1 cellular context compared by ENCODE assay signal in the genomic region with DNA sequence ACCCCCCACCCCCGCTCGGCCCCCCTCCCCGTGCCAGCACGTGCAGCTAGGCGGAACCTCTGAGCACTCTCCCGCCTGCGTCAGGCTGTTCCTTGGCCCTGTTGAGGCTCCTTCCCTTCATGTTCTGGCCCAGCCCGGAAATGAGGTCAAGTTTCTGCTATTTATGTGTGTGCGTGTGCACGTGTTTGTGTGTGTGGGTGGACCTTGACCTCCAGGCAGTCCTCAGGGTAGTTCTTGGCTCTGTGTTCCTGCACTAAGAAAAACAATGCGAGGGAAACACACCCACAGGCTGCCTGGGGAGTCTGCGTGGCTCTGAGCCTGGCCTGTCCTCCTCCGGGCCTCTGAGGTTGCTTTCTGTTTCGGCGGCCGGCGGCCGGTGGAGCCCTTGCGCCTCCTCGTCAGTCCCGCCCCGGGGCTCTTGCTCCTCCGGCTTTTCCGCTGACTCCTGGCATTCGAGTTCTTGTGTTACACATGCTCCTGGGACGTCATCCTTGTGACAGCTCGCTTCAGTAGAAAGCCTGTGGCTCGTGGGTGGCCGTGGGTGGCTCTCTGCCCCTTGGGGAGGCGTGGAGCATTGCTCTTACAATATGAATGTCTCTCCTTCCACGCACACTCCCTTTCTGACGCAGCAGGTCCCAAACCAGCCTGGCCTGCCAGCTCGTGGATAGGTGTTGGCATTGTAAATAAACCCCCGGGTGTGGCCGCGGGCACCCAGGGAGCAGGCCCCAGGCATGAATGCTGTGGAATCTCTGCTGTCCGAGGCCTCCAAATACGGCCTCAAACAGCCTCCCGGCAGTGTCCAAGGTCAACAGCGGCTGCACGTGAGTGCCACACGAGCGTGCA.
TF ChIP-seq lines count a peak whose summit lies in the region.

No MANE protein-coding gene starts in this region.

TF ChIP-seq in GM12878, 131 proteins besides CTCF, POLR2A, EP300 and RAD21 (continued from another document and continues in another):
- TF ChIP-seq, protein P1, sequence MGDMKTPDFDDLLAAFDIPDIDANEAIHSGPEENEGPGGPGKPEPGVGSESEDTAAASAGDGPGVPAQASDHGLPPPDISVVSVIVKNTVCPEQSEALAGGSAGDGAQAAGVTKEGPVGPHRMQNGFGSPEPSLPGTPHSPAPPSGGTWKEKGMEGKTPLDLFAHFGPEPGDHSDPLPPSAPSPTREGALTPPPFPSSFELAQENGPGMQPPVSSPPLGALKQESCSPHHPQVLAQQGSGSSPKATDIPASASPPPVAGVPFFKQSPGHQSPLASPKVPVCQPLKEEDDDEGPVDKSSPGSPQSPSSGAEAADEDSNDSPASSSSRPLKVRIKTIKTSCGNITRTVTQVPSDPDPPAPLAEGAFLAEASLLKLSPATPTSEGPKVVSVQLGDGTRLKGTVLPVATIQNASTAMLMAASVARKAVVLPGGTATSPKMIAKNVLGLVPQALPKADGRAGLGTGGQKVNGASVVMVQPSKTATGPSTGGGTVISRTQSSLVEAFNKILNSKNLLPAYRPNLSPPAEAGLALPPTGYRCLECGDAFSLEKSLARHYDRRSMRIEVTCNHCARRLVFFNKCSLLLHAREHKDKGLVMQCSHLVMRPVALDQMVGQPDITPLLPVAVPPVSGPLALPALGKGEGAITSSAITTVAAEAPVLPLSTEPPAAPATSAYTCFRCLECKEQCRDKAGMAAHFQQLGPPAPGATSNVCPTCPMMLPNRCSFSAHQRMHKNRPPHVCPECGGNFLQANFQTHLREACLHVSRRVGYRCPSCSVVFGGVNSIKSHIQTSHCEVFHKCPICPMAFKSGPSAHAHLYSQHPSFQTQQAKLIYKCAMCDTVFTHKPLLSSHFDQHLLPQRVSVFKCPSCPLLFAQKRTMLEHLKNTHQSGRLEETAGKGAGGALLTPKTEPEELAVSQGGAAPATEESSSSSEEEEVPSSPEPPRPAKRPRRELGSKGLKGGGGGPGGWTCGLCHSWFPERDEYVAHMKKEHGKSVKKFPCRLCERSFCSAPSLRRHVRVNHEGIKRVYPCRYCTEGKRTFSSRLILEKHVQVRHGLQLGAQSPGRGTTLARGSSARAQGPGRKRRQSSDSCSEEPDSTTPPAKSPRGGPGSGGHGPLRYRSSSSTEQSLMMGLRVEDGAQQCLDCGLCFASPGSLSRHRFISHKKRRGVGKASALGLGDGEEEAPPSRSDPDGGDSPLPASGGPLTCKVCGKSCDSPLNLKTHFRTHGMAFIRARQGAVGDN (IDR thresholded peaks at IDR 0.05), result peak; percentile 81
- no peak for TF ChIP-seq RELA (IDR thresholded peaks at IDR 0.05; ENCODE audit: borderline replicate concordance, partially characterized antibody)
- TF ChIP-seq ZNF207 (IDR thresholded peaks at IDR 0.05; ENCODE audit: borderline replicate concordance), result 0 out of 2 replicates have a peak, but pooled peaks have one; percentile 50
- TF ChIP-seq SMC3 (IDR thresholded peaks at IDR 0.05; ENCODE audit: borderline replicate concordance, low read length), result no peak; the same call in 1 of the 2 replicates
- TF ChIP-seq, protein P2, sequence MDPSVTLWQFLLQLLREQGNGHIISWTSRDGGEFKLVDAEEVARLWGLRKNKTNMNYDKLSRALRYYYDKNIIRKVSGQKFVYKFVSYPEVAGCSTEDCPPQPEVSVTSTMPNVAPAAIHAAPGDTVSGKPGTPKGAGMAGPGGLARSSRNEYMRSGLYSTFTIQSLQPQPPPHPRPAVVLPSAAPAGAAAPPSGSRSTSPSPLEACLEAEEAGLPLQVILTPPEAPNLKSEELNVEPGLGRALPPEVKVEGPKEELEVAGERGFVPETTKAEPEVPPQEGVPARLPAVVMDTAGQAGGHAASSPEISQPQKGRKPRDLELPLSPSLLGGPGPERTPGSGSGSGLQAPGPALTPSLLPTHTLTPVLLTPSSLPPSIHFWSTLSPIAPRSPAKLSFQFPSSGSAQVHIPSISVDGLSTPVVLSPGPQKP (IDR thresholded peaks at IDR 0.05; ENCODE audit: low read depth, low read length), result peak; percentile 61
- no peak for TF ChIP-seq ZNF274 (IDR thresholded peaks at IDR 0.05; ENCODE audit: insufficient read depth, insufficient read length)
- TF ChIP-seq MYC (IDR thresholded peaks at IDR 0.05; ENCODE audit: insufficient read depth, insufficient read length, insufficient replicate concordance, low read length, severe bottlenecking), result no peak
- TF ChIP-seq STAT3 (IDR thresholded peaks at IDR 0.05; ENCODE audit: low read depth, low read length), result no peak
- peak; percentile 92 for TF ChIP-seq MEF2A (IDR thresholded peaks at IDR 0.05; ENCODE audit: insufficient read depth, low read depth, low read length)
- peak; percentile 59; the same call in 1 of the 3 replicates for TF ChIP-seq POU2F2 (IDR thresholded peaks at IDR 0.05; ENCODE audit: borderline replicate concordance, low read depth, low read length)
- no peak for TF ChIP-seq PAX8 (IDR thresholded peaks at IDR 0.05)
- TF ChIP-seq ETV6 (conservative IDR thresholded peaks at IDR 0.05 in 1 of 2, IDR thresholded peaks at IDR 0.05 in 1 of 2; ENCODE audit: borderline replicate concordance in 1 of 2, low read depth in 1 of 2), result peak in 1 of 2 experiments; percentile 87; a peak in 2 of 4 replicates
- 0 out of 2 replicates have a peak, but pooled peaks have one; percentile 12 for TF ChIP-seq TAF1 (IDR thresholded peaks at IDR 0.05; ENCODE audit: borderline replicate concordance, low read depth, low read length)
- 0 out of 2 replicates have a peak, but pooled peaks have one; percentile 18 for TF ChIP-seq HCFC1 (IDR thresholded peaks at IDR 0.05; ENCODE audit: low read length)
- peak; percentile 88 for TF ChIP-seq RUNX3 (IDR thresholded peaks at IDR 0.05; ENCODE audit: low read length)
- TF ChIP-seq, protein P3, sequence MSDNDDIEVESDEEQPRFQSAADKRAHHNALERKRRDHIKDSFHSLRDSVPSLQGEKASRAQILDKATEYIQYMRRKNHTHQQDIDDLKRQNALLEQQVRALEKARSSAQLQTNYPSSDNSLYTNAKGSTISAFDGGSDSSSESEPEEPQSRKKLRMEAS (IDR thresholded peaks at IDR 0.05; ENCODE audit: low read depth, low read length), result peak; percentile 93
- no peak; the same call in 1 of the 2 replicates for TF ChIP-seq CHD2 (IDR thresholded peaks at IDR 0.05; ENCODE audit: borderline replicate concordance, low read depth, low read length)
- peak; percentile 93 for TF ChIP-seq CREM (IDR thresholded peaks at IDR 0.05; ENCODE audit: low read depth)
- TF ChIP-seq DPF2 (IDR thresholded peaks at IDR 0.05), result peak; percentile 20; the same call in 1 of the 2 replicates
- TF ChIP-seq SP1 (IDR thresholded peaks at IDR 0.05; ENCODE audit: low read depth, low read length), result peak; percentile 72
- TF ChIP-seq PAX5 (IDR thresholded peaks at IDR 0.05; ENCODE audit: borderline replicate concordance, low read depth, low read length), result peak; percentile 86
- no peak for TF ChIP-seq ZNF384 (IDR thresholded peaks at IDR 0.05; ENCODE audit: borderline replicate concordance, low read depth, low read length)
- TF ChIP-seq NBN (IDR thresholded peaks at IDR 0.05), result peak; percentile 93
- TF ChIP-seq, protein P4, sequence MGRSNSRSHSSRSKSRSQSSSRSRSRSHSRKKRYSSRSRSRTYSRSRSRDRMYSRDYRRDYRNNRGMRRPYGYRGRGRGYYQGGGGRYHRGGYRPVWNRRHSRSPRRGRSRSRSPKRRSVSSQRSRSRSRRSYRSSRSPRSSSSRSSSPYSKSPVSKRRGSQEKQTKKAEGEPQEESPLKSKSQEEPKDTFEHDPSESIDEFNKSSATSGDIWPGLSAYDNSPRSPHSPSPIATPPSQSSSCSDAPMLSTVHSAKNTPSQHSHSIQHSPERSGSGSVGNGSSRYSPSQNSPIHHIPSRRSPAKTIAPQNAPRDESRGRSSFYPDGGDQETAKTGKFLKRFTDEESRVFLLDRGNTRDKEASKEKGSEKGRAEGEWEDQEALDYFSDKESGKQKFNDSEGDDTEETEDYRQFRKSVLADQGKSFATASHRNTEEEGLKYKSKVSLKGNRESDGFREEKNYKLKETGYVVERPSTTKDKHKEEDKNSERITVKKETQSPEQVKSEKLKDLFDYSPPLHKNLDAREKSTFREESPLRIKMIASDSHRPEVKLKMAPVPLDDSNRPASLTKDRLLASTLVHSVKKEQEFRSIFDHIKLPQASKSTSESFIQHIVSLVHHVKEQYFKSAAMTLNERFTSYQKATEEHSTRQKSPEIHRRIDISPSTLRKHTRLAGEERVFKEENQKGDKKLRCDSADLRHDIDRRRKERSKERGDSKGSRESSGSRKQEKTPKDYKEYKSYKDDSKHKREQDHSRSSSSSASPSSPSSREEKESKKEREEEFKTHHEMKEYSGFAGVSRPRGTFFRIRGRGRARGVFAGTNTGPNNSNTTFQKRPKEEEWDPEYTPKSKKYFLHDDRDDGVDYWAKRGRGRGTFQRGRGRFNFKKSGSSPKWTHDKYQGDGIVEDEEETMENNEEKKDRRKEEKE (IDR thresholded peaks at IDR 0.05), result no peak
- peak; percentile 91 for TF ChIP-seq MXI1 (IDR thresholded peaks at IDR 0.05; ENCODE audit: low read depth, low read length)
- TF ChIP-seq, protein P5, sequence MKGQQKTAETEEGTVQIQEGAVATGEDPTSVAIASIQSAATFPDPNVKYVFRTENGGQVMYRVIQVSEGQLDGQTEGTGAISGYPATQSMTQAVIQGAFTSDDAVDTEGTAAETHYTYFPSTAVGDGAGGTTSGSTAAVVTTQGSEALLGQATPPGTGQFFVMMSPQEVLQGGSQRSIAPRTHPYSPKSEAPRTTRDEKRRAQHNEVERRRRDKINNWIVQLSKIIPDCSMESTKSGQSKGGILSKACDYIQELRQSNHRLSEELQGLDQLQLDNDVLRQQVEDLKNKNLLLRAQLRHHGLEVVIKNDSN (IDR thresholded peaks at IDR 0.05; ENCODE audit: borderline replicate concordance, extremely low read length, insufficient read depth, low read depth, low read length), result peak; percentile 55
- no peak for TF ChIP-seq NR2C2 (IDR thresholded peaks at IDR 0.05; ENCODE audit: borderline replicate concordance, control insufficient read depth, insufficient read length, low read depth)
- TF ChIP-seq, protein P6, sequence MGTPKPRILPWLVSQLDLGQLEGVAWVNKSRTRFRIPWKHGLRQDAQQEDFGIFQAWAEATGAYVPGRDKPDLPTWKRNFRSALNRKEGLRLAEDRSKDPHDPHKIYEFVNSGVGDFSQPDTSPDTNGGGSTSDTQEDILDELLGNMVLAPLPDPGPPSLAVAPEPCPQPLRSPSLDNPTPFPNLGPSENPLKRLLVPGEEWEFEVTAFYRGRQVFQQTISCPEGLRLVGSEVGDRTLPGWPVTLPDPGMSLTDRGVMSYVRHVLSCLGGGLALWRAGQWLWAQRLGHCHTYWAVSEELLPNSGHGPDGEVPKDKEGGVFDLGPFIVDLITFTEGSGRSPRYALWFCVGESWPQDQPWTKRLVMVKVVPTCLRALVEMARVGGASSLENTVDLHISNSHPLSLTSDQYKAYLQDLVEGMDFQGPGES (IDR thresholded peaks at IDR 0.05), result no peak
- no peak; the same call in 1 of the 2 replicates for TF ChIP-seq TCF3 (IDR thresholded peaks at IDR 0.05; ENCODE audit: borderline replicate concordance, insufficient read depth, low read depth, low read length)
- peak; percentile 85 for TF ChIP-seq IKZF1 (conservative IDR thresholded peaks at IDR 0.05)
- TF ChIP-seq, protein P7, sequence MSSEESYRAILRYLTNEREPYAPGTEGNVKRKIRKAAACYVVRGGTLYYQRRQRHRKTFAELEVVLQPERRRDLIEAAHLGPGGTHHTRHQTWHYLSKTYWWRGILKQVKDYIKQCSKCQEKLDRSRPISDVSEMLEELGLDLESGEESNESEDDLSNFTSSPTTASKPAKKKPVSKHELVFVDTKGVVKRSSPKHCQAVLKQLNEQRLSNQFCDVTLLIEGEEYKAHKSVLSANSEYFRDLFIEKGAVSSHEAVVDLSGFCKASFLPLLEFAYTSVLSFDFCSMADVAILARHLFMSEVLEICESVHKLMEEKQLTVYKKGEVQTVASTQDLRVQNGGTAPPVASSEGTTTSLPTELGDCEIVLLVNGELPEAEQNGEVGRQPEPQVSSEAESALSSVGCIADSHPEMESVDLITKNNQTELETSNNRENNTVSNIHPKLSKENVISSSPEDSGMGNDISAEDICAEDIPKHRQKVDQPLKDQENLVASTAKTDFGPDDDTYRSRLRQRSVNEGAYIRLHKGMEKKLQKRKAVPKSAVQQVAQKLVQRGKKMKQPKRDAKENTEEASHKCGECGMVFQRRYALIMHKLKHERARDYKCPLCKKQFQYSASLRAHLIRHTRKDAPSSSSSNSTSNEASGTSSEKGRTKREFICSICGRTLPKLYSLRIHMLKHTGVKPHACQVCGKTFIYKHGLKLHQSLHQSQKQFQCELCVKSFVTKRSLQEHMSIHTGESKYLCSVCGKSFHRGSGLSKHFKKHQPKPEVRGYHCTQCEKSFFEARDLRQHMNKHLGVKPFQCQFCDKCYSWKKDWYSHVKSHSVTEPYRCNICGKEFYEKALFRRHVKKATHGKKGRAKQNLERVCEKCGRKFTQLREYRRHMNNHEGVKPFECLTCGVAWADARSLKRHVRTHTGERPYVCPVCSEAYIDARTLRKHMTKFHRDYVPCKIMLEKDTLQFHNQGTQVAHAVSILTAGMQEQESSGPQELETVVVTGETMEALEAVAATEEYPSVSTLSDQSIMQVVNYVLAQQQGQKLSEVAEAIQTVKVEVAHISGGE (CRISPR knock-in tag; IDR thresholded peaks at IDR 0.05), result no peak
- TF ChIP-seq, protein P8, sequence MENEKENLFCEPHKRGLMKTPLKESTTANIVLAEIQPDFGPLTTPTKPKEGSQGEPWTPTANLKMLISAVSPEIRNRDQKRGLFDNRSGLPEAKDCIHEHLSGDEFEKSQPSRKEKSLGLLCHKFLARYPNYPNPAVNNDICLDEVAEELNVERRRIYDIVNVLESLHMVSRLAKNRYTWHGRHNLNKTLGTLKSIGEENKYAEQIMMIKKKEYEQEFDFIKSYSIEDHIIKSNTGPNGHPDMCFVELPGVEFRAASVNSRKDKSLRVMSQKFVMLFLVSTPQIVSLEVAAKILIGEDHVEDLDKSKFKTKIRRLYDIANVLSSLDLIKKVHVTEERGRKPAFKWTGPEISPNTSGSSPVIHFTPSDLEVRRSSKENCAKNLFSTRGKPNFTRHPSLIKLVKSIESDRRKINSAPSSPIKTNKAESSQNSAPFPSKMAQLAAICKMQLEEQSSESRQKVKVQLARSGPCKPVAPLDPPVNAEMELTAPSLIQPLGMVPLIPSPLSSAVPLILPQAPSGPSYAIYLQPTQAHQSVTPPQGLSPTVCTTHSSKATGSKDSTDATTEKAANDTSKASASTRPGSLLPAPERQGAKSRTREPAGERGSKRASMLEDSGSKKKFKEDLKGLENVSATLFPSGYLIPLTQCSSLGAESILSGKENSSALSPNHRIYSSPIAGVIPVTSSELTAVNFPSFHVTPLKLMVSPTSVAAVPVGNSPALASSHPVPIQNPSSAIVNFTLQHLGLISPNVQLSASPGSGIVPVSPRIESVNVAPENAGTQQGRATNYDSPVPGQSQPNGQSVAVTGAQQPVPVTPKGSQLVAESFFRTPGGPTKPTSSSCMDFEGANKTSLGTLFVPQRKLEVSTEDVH (IDR thresholded peaks at IDR 0.05; ENCODE audit: low read depth, partially characterized antibody), result no peak
- TF ChIP-seq MEF2B (IDR thresholded peaks at IDR 0.05; ENCODE audit: partially characterized antibody, poor library complexity, severe bottlenecking), result peak; percentile 89
- TF ChIP-seq TCF12 (IDR thresholded peaks at IDR 0.05; ENCODE audit: low read depth, low read length), result peak; percentile 46; the same call in 1 of the 2 replicates
- peak; percentile 70 for TF ChIP-seq NR2C1 (IDR thresholded peaks at IDR 0.05)
- TF ChIP-seq EED (IDR thresholded peaks at IDR 0.05; ENCODE audit: low read depth), result peak; percentile 58; the same call in 1 of the 2 replicates
- no peak for TF ChIP-seq ASH2L (IDR thresholded peaks at IDR 0.05; ENCODE audit: borderline replicate concordance, low read depth)
- TF ChIP-seq POLR2AphosphoS2 (IDR thresholded peaks at IDR 0.05; ENCODE audit: low read depth, low read length), result no peak
- no peak for TF ChIP-seq BMI1 (IDR thresholded peaks at IDR 0.05; ENCODE audit: borderline replicate concordance)
